ENCODE assay signal across 12 cellular contexts in the genomic region with DNA sequence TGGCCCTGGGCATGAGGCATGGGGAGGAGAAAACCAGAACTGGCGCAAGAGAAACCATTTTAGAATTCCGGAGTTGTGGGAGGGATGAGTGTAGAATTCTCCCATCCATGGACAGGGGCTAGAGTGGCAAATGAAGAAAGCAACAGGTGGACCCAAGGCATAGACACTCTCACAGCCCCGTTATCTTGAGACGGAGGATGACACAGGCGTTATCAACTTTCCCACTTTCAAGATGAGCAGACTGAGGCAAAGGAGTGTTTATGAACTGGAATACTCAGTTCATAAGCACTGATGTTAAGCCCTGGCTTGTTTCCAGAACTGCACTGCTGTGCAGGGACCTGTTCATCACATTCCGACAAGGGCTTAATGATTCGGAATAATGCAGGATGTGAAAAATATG. TPM values are rescaled to one million over a fixed set of nuclear protein-coding genes. Genes with fewer than 3 reads are reported as not detected.
DNase-seq lines count a peak whose midpoint lies in the region; ATAC-seq and TF ChIP-seq lines count a peak whose summit lies in the region.
"Had no signal": no experiment of that assay in that cellular context is flagged by ENCODE, and none has a peak within 500 bp of the region (broad histone marks: within the 10 kb centered on the region; RNA-seq: fewer than 3 reads in every experiment).

No MANE protein-coding gene starts in this region.

- ATAC-seq in natural killer cell treated with Interleukin-12 subunit alpha and Interleukin-12 subunit beta and Interleukin-15 and Interleukin-18, amount 100 ng/mL, for 72 hours = no peak

- no peaks in the 10 kb centered on the region for H3K9me3 Mint-ChIP-seq in Caco-2 (ENCODE audit: unreplicated experiment)
- H3K9me3 Mint-ChIP-seq in activated naive CD8-positive, alpha-beta T cell (ENCODE audit: low read depth) = no peaks in the 10 kb centered on the region
- no peaks in the 10 kb centered on the region for H3K9me3 Mint-ChIP-seq in natural killer cell treated with Interleukin-12 subunit alpha and Interleukin-12 subunit beta and Interleukin-15 and Interleukin-18, amount 100 ng/mL, for 72 hours

- intact Hi-C loops in Caco-2 (cut with micrococcal nuclease; ENCODE audit: unreplicated experiment) = no loop called here

- no peaks in the 10 kb centered on the region for H3K27me3 ChIP-seq in Caco-2 (replicated peaks; ENCODE audit: control insufficient read depth, insufficient read depth, low read length)
- H3K27me3 ChIP-seq: heart left ventricle had no signal

- H3K4me1 Mint-ChIP-seq in Caco-2 (ENCODE audit: low read depth, unreplicated experiment) = peaks cover 16% of the 10 kb centered on the region
- H3K4me1 Mint-ChIP-seq in activated naive CD8-positive, alpha-beta T cell (ENCODE audit: low read depth) = peaks cover 44% of the 10 kb centered on the region
- peaks cover 35 to 39% of the 10 kb centered on the region in 2 donors for H3K4me1 Mint-ChIP-seq in natural killer cell treated with Interleukin-12 subunit alpha and Interleukin-12 subunit beta and Interleukin-15 and Interleukin-18, amount 100 ng/mL, for 72 hours (ENCODE audit: low read depth in 2 of 2)

- no peak for TF ChIP-seq CTCF in Caco-2 (IDR thresholded peaks at IDR 0.05; ENCODE audit: insufficient read depth in 1 of 2, low read depth in 1 of 2, low read length in 1 of 2, severe bottlenecking in 1 of 2, unreplicated experiment in 1 of 2)
- no peak for TF ChIP-seq CTCF in HEK293 (tag by site-specific recombination; IDR thresholded peaks at IDR 0.05)

- H3K9me3 ChIP-seq in Caco-2 = no peaks in the 10 kb centered on the region
- no peaks in the 10 kb centered on the region for H3K9me3 ChIP-seq in HEK293 (ENCODE audit: control insufficient read depth, insufficient read depth, low read depth, low read length)
- H3K9me3 ChIP-seq: heart left ventricle had no signal

- H3K36me3 ChIP-seq in Caco-2 (ENCODE audit: control insufficient read depth, insufficient read depth, low read length) (no peaks in the 10 kb centered on the region), HEK293 (ENCODE audit: control insufficient read depth in 2 of 2, insufficient read depth in 1 of 2, low read length in 2 of 2) (peaks cover 3 to 15% of the 10 kb centered on the region in 2 experiments; a peak in 2 of 3 replicates)

- CTCF ChIA-PET in Caco-2 (lab: Charles Lee) (no interaction called here), HEK293 (lab: Yijun Ruan, JAX) (interaction anchor here (1.0 kb wide), 1 partner anchor 10 kb away, joined by 3 read pairs; no protein-coding TSS in a partner anchor)

- H3K4me3 ChIP-seq in Caco-2 (ENCODE audit: low read depth, low read length) (no peak overlapping the region), HEK293 (ENCODE audit: low read depth, low read length) (no peak overlapping the region)

- no peaks in the 10 kb centered on the region for H3K27me3 Mint-ChIP-seq in Caco-2 (ENCODE audit: insufficient read depth, unreplicated experiment)
- H3K27me3 Mint-ChIP-seq in activated naive CD8-positive, alpha-beta T cell = no peaks in the 10 kb centered on the region
- H3K27me3 Mint-ChIP-seq in natural killer cell treated with Interleukin-12 subunit alpha and Interleukin-12 subunit beta and Interleukin-15 and Interleukin-18, amount 100 ng/mL, for 72 hours = no peaks in the 10 kb centered on the region

- no TSS peak for BruUV-seq in Caco-2 (replicated peaks; lab: Mats Ljungman, UMichigan)

- DNase-seq in Caco-2 = no peak
- no peak for DNase-seq in natural killer cell treated with Interleukin-12 subunit alpha and Interleukin-12 subunit beta and Interleukin-15 and Interleukin-18, amount 100 ng/mL, for 72 hours (ENCODE audit: low spot score)
- no peak for DNase-seq in activated CD4-positive, CD25-positive, alpha-beta regulatory T cell treated with anti-CD3 and anti-CD28 coated beads, Interleukin-2, amount 50 U/mL, for 72 hours
- DNase-seq in NCI-H1417 treated with DMSO at 0.1 percent for 48 hours (lab: John Stamatoyannopoulos, UW) = no peak
- no peak for DNase-seq in NCI-H1436 (lab: John Stamatoyannopoulos, UW)
- no peak for DNase-seq in DMS114 treated with DMSO at 0.1 percent for 48 hours (lab: John Stamatoyannopoulos, UW; ENCODE audit: unreplicated experiment)
- DNase-seq: DMS 273 treated with DMSO at 0.1 percent for 48 hours; effector CD4-positive, alpha-beta T cell; heart left ventricle; Right ventricle myocardium superior had no signal

- peak overlapping the region; percentile 87 for H3K4me3 Mint-ChIP-seq in Caco-2 (ENCODE audit: unreplicated experiment)
- H3K4me3 Mint-ChIP-seq in activated naive CD8-positive, alpha-beta T cell = peak overlapping the region; percentile 98
- peak overlapping the region; percentile 81 for H3K4me3 Mint-ChIP-seq in natural killer cell treated with Interleukin-12 subunit alpha and Interleukin-12 subunit beta and Interleukin-15 and Interleukin-18, amount 100 ng/mL, for 72 hours

- H3K4me1 ChIP-seq in Caco-2 = peaks cover 8% of the 10 kb centered on the region
- no peaks in the 10 kb centered on the region for H3K4me1 ChIP-seq in HEK293 (ENCODE audit: control insufficient read depth, insufficient read depth, low read length)

- no peak overlapping the region for H3K27ac ChIP-seq in HEK293 (ENCODE audit: extremely low read depth, low read depth, low read length)

- H3K27ac Mint-ChIP-seq in Caco-2 (ENCODE audit: unreplicated experiment) = no peak overlapping the region
- H3K27ac Mint-ChIP-seq in activated naive CD8-positive, alpha-beta T cell = peak overlapping the region; percentile 93
- H3K27ac Mint-ChIP-seq in natural killer cell treated with Interleukin-12 subunit alpha and Interleukin-12 subunit beta and Interleukin-15 and Interleukin-18, amount 100 ng/mL, for 72 hours = peak overlapping the region; percentile 88 to 92

- H3K36me3 Mint-ChIP-seq in Caco-2 (ENCODE audit: insufficient read depth, unreplicated experiment) = peaks cover 20% of the 10 kb centered on the region
- peaks cover 15% of the 10 kb centered on the region for H3K36me3 Mint-ChIP-seq in activated naive CD8-positive, alpha-beta T cell
- H3K36me3 Mint-ChIP-seq in natural killer cell treated with Interleukin-12 subunit alpha and Interleukin-12 subunit beta and Interleukin-15 and Interleukin-18, amount 100 ng/mL, for 72 hours = peaks cover 16% of the 10 kb centered on the region

- POLR2A ChIA-PET in Caco-2 (lab: Charles Lee) = no interaction called here
- POLR2A ChIA-PET in HEK293 (lab: Yijun Ruan, JAX) = no interaction called here

TF ChIP-seq in HEK293, 187 proteins besides CTCF, POLR2A, EP300 and RAD21:
- TF ChIP-seq SCRT1 (tag by site-specific recombination; IDR thresholded peaks at IDR 0.05; ENCODE audit: borderline replicate concordance) (peak; percentile 25; the same call in 1 of the 2 replicates), ZNF248 (tag by site-specific recombination; IDR thresholded peaks at IDR 0.05) (no peak), SCRT2 (tag by site-specific recombination; IDR thresholded peaks at IDR 0.05) (peak; percentile 86)

RNA-seq across cellular contexts. Expression of gene GTF3A, which starts 1.1 kb away (rescaled TPM):
- total RNA-seq in Caco-2 (2022) = 132 and 141 TPM in 2 replicates
- total RNA-seq in natural killer cell treated with Interleukin-12 subunit alpha and Interleukin-12 subunit beta and Interleukin-15 and Interleukin-18, amount 100 ng/mL, for 72 hours = 100 to 1,000 TPM; 107 to 244 TPM

RNA-seq across cellular contexts. Expression of gene MTIF3, which starts 27.0 kb away (rescaled TPM):
- 41.8 and 51.5 TPM in 2 replicates for total RNA-seq in Caco-2 (2022)
- total RNA-seq in natural killer cell treated with Interleukin-12 subunit alpha and Interleukin-12 subunit beta and Interleukin-15 and Interleukin-18, amount 100 ng/mL, for 72 hours = 10 to 100 TPM; 31.4 to 41.8 TPM
